ENCODE assay signal across 15 cellular contexts in genomic region chr10:119829429-119829828, GRCh38.
"Had no signal": no experiment of that assay in that cellular context is flagged by ENCODE, and none has a peak within 500 bp of the region (broad histone marks: within the 10 kb centered on the region; RNA-seq: fewer than 3 reads in every experiment).

No MANE protein-coding gene starts in this region.

- ATAC-seq: heart left ventricle, SK-N-SH treated with all-trans-retinoic acid at 6 μM for 48 hours had no signal

- H3K27me3 ChIP-seq: ascending aorta, heart left ventricle, thyroid gland, uterus had no signal

- H3K27ac ChIP-seq: ascending aorta, coronary artery, heart left ventricle, left ventricle myocardium inferior, parathyroid adenoma, thyroid gland, uterus had no signal

- H3K79me2 ChIP-seq: parathyroid adenoma had no signal

- H3K4me3 ChIP-seq: ascending aorta, coronary artery, heart left ventricle, left ventricle myocardium inferior, thyroid gland, uterus had no signal

- H3K9me3 ChIP-seq: ascending aorta, heart left ventricle, left ventricle myocardium inferior, thyroid gland, uterus had no signal

- DNase-seq: activated CD4-positive, alpha-beta T cell treated with anti-CD3 and anti-CD28 coated beads, Interleukin-2, amount 50 U/mL, for 48 hours; activated CD4-positive, CD25-positive, alpha-beta regulatory T cell; caudate nucleus; effector CD4-positive, alpha-beta T cell; heart left ventricle; islet precursor cell; left ventricle myocardium inferior; stimulated activated CD4-positive, alpha-beta T cell treated with anti-CD3 and anti-CD28 coated beads, Interleukin-4, amount 100 ng/mL, for 4 hours; thyroid gland; uterus had no signal

- H3K27ac Mint-ChIP-seq: T-helper 1 cell treated with Interleukin-12 subunit alpha and Interleukin-12 subunit beta and Interleukin-4 antibody, amounts not matched to agents 30 μg/mL and 1 μg/mL, for 36 hours had no signal

- H3K4me3 Mint-ChIP-seq: T-helper 1 cell treated with Interleukin-12 subunit alpha and Interleukin-12 subunit beta and Interleukin-4 antibody, amounts not matched to agents 30 μg/mL and 1 μg/mL, for 36 hours had no signal

- H3K36me3 ChIP-seq: uterus had no signal

- H2AFZ ChIP-seq: parathyroid adenoma had no signal

- H3K9ac ChIP-seq: parathyroid adenoma had no signal

- H3K9me3 Mint-ChIP-seq: T-helper 1 cell treated with Interleukin-12 subunit alpha and Interleukin-12 subunit beta and Interleukin-4 antibody, amounts not matched to agents 30 μg/mL and 1 μg/mL, for 36 hours had no signal

- H3K4me1 ChIP-seq: ascending aorta, heart left ventricle, left ventricle myocardium inferior, parathyroid adenoma, thyroid gland, uterus had no signal
